ENCODE assay signal across 13 cellular contexts in genomic region chr2:187429989-187430388, GRCh38. TPM values are rescaled to one million over a fixed set of nuclear protein-coding genes. Genes with fewer than 3 reads are reported as not detected.
DNase-seq lines count a peak whose midpoint lies in the region; ATAC-seq, FAIRE-seq and TF ChIP-seq lines count a peak whose summit lies in the region.
"Had no signal": no experiment of that assay in that cellular context is flagged by ENCODE, and none has a peak within 500 bp of the region (broad histone marks: within the 10 kb centered on the region; RNA-seq: fewer than 3 reads in every experiment).

No MANE protein-coding gene starts in this region.

- H3K9me3 ChIP-seq in PC-3 (ENCODE audit: low read length), result no peaks in the 10 kb centered on the region
- no peaks in the 10 kb centered on the region for H3K9me3 ChIP-seq in endothelial cell of umbilical vein (replicated peaks; ENCODE audit: control insufficient read depth, insufficient read depth, low read length)
- H3K9me3 ChIP-seq in neural cell (ENCODE audit: low read length), result no peaks in the 10 kb centered on the region
- H3K9me3 ChIP-seq in hepatocyte (ENCODE audit: low read depth), result no peaks in the 10 kb centered on the region
- H3K9me3 ChIP-seq: esophagus muscularis mucosa had no signal

- TF ChIP-seq RAD21 in neural cell (conservative IDR thresholded peaks at IDR 0.05), result no peak

- ATAC-seq in PC-3 (peak; percentile 85), T-cell (replicated peaks in 1 of 4) (no peak)

- H3K36me3 Mint-ChIP-seq in T-cell, result no peaks in the 10 kb centered on the region
- H3K36me3 Mint-ChIP-seq: type B pancreatic cell had no signal

- H3K79me2 ChIP-seq in PC-3 (ENCODE audit: low read length) (no peaks in the 10 kb centered on the region), endothelial cell of umbilical vein (ENCODE audit: control insufficient read depth, insufficient read depth, low read length) (peaks cover 82% of the 10 kb centered on the region), neural cell (replicated peaks; ENCODE audit: insufficient read depth, low read length) (no peaks in the 10 kb centered on the region), hepatocyte (no peaks in the 10 kb centered on the region)

- intact Hi-C loops in PC-3 (cut with micrococcal nuclease), result no loop called here
- intact Hi-C loops in endothelial cell of umbilical vein (cut with micrococcal nuclease), result loop anchor here (1.0 kb wide), 1 partner anchor 8 kb away; no protein-coding TSS in a partner anchor
- intact Hi-C loops in posterior vena cava (cut with DNase I), result no loop called here

- H3K4me3 Mint-ChIP-seq in T-cell, result no peak overlapping the region
- H3K4me3 Mint-ChIP-seq: type B pancreatic cell had no signal

- H3K9me2 ChIP-seq in PC-3 (replicated peaks; ENCODE audit: low read length) (no peaks in the 10 kb centered on the region), neural cell (ENCODE audit: insufficient read depth, low read length) (no peaks in the 10 kb centered on the region), hepatocyte (replicated peaks; ENCODE audit: insufficient read depth) (no peaks in the 10 kb centered on the region)

- POLR2A ChIA-PET in PC-3 (lab: Charles Lee; ENCODE audit: unreplicated experiment), result no interaction called here
- POLR2A ChIA-PET in endothelial cell of umbilical vein (lab: Charles Lee), result interaction anchor here (1.0 to 1.5 kb wide), 4 partner anchors 9 to 110 kb away, joined by 3 to 8 read pairs (median 6); partner anchors contain the start of gene CALCRL
- POLR2A ChIA-PET in T-cell (lab: Charles Lee), result no interaction called here

- H3K9me3 Mint-ChIP-seq in T-cell, result no peaks in the 10 kb centered on the region
- H3K9me3 Mint-ChIP-seq: type B pancreatic cell had no signal

- H3K27ac Mint-ChIP-seq in T-cell, result no peak overlapping the region
- H3K27ac Mint-ChIP-seq: type B pancreatic cell had no signal

- H3K27me3 ChIP-seq in PC-3 (ENCODE audit: low read length) (no peaks in the 10 kb centered on the region), endothelial cell of umbilical vein (ENCODE audit: control insufficient read depth in 2 of 2, insufficient read depth in 2 of 2, low read length in 2 of 2) (no peaks in the 10 kb centered on the region), neural cell (ENCODE audit: insufficient read depth, low read depth, low read length) (no peaks in the 10 kb centered on the region), hepatocyte (no peaks in the 10 kb centered on the region)
- H3K27me3 ChIP-seq: esophagus muscularis mucosa had no signal

- H3K4me1 Mint-ChIP-seq in T-cell, result no peaks in the 10 kb centered on the region

- H3K36me3 ChIP-seq in PC-3 (ENCODE audit: low read depth, low read length), result no peaks in the 10 kb centered on the region
- H3K36me3 ChIP-seq in endothelial cell of umbilical vein (ENCODE audit: control insufficient read depth in 2 of 2, extremely low read depth in 1 of 2, insufficient read depth in 2 of 2, low read length in 2 of 2), result peaks cover 5 to 22% of the 10 kb centered on the region in 2 experiments
- H3K36me3 ChIP-seq in neural cell (ENCODE audit: insufficient read depth, low read length), result no peaks in the 10 kb centered on the region
- H3K36me3 ChIP-seq in hepatocyte (replicated peaks; ENCODE audit: insufficient read depth, low read depth), result no peaks in the 10 kb centered on the region

- H3K9ac ChIP-seq in PC-3 (ENCODE audit: low read length) (no peak overlapping the region), endothelial cell of umbilical vein (replicated peaks; ENCODE audit: extremely low read depth, insufficient read depth, low read length) (peak overlapping the region; percentile 86), neural cell (ENCODE audit: low read length) (no peak overlapping the region)

- H4K20me1 ChIP-seq in PC-3 (ENCODE audit: low read length) (no peaks in the 10 kb centered on the region), endothelial cell of umbilical vein (replicated peaks; ENCODE audit: control insufficient read depth, extremely low read depth, insufficient read depth, low read length) (no peaks in the 10 kb centered on the region), neural cell (ENCODE audit: insufficient read depth) (no peaks in the 10 kb centered on the region), hepatocyte (ENCODE audit: insufficient read depth, poor library complexity, severe bottlenecking) (no peaks in the 10 kb centered on the region)

- CTCF ChIA-PET in PC-3 (lab: Charles Lee) (no interaction called here), endothelial cell of umbilical vein (lab: Charles Lee) (interaction anchor here (1.0 to 1.6 kb wide), 7 partner anchors 8 to 576 kb away, joined by 3 to 8 read pairs (median 3); partner anchors contain the start of gene CALCRL), T-cell (lab: Charles Lee) (interaction anchor here in 1 of 2 donors (0.6 kb wide), 1 partner anchor 275 kb away, joined by 4 read pairs; no protein-coding TSS in a partner anchor)

- no peaks in the 10 kb centered on the region for H3F3A ChIP-seq in PC-3 (ENCODE audit: low read length, unreplicated experiment)
- H3F3A ChIP-seq in neural cell (ENCODE audit: insufficient read depth, low read length, poor library complexity, severe bottlenecking), result no peaks in the 10 kb centered on the region

- H2AFZ ChIP-seq in PC-3 (ENCODE audit: low read length) (no peak overlapping the region), endothelial cell of umbilical vein (ENCODE audit: low read depth, low read length) (no peak overlapping the region), neural cell (ENCODE audit: low read depth, low read length) (no peak overlapping the region), hepatocyte (no peak overlapping the region)

- DNase-seq in Ammon's horn (ENCODE audit: low spot score), result peak; percentile 9
- DNase-seq in PC-3, result peak; percentile 33
- DNase-seq in endothelial cell of umbilical vein (ENCODE audit: low read depth, low spot score), result peak; percentile 95
- DNase-seq in hepatocyte (ENCODE audit: low spot score), result no peak
- DNase-seq in posterior vena cava (ENCODE audit: low spot score), result no peak
- DNase-seq in activated T-cell treated with anti-CD3 and anti-CD28 coated beads, Interleukin-2, amount 50 U/mL, for 48 hours, result no peak
- no peak for DNase-seq in T-cell
- DNase-seq: amygdala, H7, retina had no signal

- dilution Hi-C loops in endothelial cell of umbilical vein (cut with MboI; ENCODE audit: extremely low pct_ligation_motif_present, low sequenced_read_pairs), result loop anchor here (25.0 kb wide), 1 partner anchor 518 kb away; no protein-coding TSS in a partner anchor

- TF ChIP-seq CTCF in PC-3 (conservative IDR thresholded peaks at IDR 0.05; ENCODE audit: low read depth, low read length) (no peak), endothelial cell of umbilical vein (IDR thresholded peaks at IDR 0.05; ENCODE audit: extremely low read depth in 1 of 2, insufficient read depth in 1 of 2, low read depth in 1 of 2, low read length in 2 of 2) (no peak), neural cell (IDR thresholded peaks at IDR 0.05; ENCODE audit: poor library complexity, severe bottlenecking) (no peak), hepatocyte (IDR thresholded peaks at IDR 0.05; ENCODE audit: poor library complexity) (no peak)

- TF ChIP-seq EP300 in neural cell (conservative IDR thresholded peaks at IDR 0.05; ENCODE audit: poor library complexity, severe bottlenecking), result peak; percentile 60

- 0 out of 2 replicates have a peak, but pooled peaks cover 4% of the 10 kb centered on the region for H3K4me1 ChIP-seq in PC-3 (ENCODE audit: insufficient read depth, low read length)
- peaks cover 93% of the 10 kb centered on the region for H3K4me1 ChIP-seq in endothelial cell of umbilical vein (ENCODE audit: control insufficient read depth, extremely low read depth, insufficient read depth, low read length)
- H3K4me1 ChIP-seq in hepatocyte (ENCODE audit: insufficient read depth), result no peaks in the 10 kb centered on the region
- H3K4me1 ChIP-seq: esophagus muscularis mucosa had no signal

- no peaks in the 10 kb centered on the region for H3K27me3 Mint-ChIP-seq in T-cell
- H3K27me3 Mint-ChIP-seq: type B pancreatic cell had no signal

- BruUV-seq in PC-3 (replicated peaks; lab: Mats Ljungman, UMichigan), result no TSS peak
- BruUV-seq in endothelial cell of umbilical vein (replicated peaks; lab: Mats Ljungman, UMichigan), result no TSS peak

- no peaks in the 10 kb centered on the region for H3K9me1 ChIP-seq in endothelial cell of umbilical vein (replicated peaks; ENCODE audit: control insufficient read depth, extremely low read depth, insufficient read depth, low read length)

- peak; percentile 68 for FAIRE-seq in endothelial cell of umbilical vein (lab: Jason Lieb, UNC)

- no peak for TF ChIP-seq POLR2A in endothelial cell of umbilical vein (IDR thresholded peaks at IDR 0.05; ENCODE audit: low read depth, low read length)

- H3K4me3 ChIP-seq in PC-3 (ENCODE audit: low read length), result no peak overlapping the region
- H3K4me3 ChIP-seq in endothelial cell of umbilical vein (replicated peaks in 1 of 3; ENCODE audit: insufficient read depth in 1 of 3, low read depth in 1 of 3, low read length in 3 of 3), result no peak overlapping the region
- no peak overlapping the region for H3K4me3 ChIP-seq in neural cell (ENCODE audit: low read length)
- no peak overlapping the region for H3K4me3 ChIP-seq in hepatocyte
- H3K4me3 ChIP-seq: esophagus muscularis mucosa had no signal

- no peak overlapping the region for H3K27ac ChIP-seq in PC-3 (ENCODE audit: low read length)
- H3K27ac ChIP-seq in endothelial cell of umbilical vein (ENCODE audit: insufficient read depth, low read depth, low read length), result peak overlapping the region; percentile 93
- H3K27ac ChIP-seq in neural cell (ENCODE audit: low read length), result no peak overlapping the region
- H3K27ac ChIP-seq in hepatocyte, result no peak overlapping the region

- H3K4me2 ChIP-seq in PC-3 (ENCODE audit: low read length), result no peak overlapping the region
- peak overlapping the region; percentile 36 for H3K4me2 ChIP-seq in endothelial cell of umbilical vein (ENCODE audit: insufficient read depth, low read length)
- H3K4me2 ChIP-seq in neural cell (ENCODE audit: low read length), result no peak overlapping the region
- no peak overlapping the region for H3K4me2 ChIP-seq in hepatocyte

TF ChIP-seq in neural cell, 6 proteins besides CTCF, POLR2A, EP300 and RAD21 (continues in another document):
- TF ChIP-seq MXI1 (conservative IDR thresholded peaks at IDR 0.05; ENCODE audit: poor library complexity, severe bottlenecking), result no peak

RNA-seq across cellular contexts. Expression of gene CALCRL, which starts 18.1 kb away (rescaled TPM):
- total RNA-seq in PC-3 (2014; rRNA removed) (not detected in 2 replicates), endothelial cell of umbilical vein (244 and 252 TPM in 2 replicates), hepatocyte (10.6 and 10.8 TPM in 2 replicates), posterior vena cava (10 to 100 TPM; 60.6 to 87.1 TPM), T-cell (1 to 10 TPM in 2 of 5 donors, under 1 TPM in 3; 0.03 to 2.4 (median 0.82) TPM)
- polyA plus RNA-seq in endothelial cell of umbilical vein (194 and 222 TPM in 2 replicates), neural cell (0.14 and 0.95 TPM in 2 replicates), hepatocyte (2.6 and 3.2 TPM in 2 replicates)
- polyA plus RNA-seq in endothelial cell of umbilical vein (2011; cell fraction: cytosol; rRNA removed), result 126 and 128 TPM in 2 replicates
- polyA plus RNA-seq in endothelial cell of umbilical vein (2011; cell fraction: nucleus; rRNA removed), result 143 and 153 TPM in 2 replicates
- polyA plus RNA-seq in endothelial cell of umbilical vein (2012), result 78.3 and 90.6 TPM in 2 replicates
- polyA minus RNA-seq in endothelial cell of umbilical vein (371 and 410 TPM in 2 replicates), neural cell (1.5 and 2.0 TPM in 2 replicates)
- not detected for polyA minus RNA-seq in endothelial cell of umbilical vein (2011; cell fraction: cytosol; rRNA and poly(A)+ RNA removed)
- polyA minus RNA-seq in endothelial cell of umbilical vein (2011; cell fraction: nucleus; rRNA and poly(A)+ RNA removed), result 452 and 634 TPM in 2 replicates

Comparison
In these comparisons a context has a peak if more than half of its experiments do, and no peak if none do; other contexts are left out.
1. DNase-seq: peak in Ammon's horn (single experiment), PC-3 (single experiment) and endothelial cell of umbilical vein (single experiment); none in hepatocyte (single experiment), posterior vena cava (single experiment), activated T-cell treated with anti-CD3 and anti-CD28 coated beads, Interleukin-2, amount 50 U/mL, for 48 hours (0 of 2) and T-cell (0 of 34).